20 cellular contexts compared by ENCODE assay signal in the genomic region with DNA sequence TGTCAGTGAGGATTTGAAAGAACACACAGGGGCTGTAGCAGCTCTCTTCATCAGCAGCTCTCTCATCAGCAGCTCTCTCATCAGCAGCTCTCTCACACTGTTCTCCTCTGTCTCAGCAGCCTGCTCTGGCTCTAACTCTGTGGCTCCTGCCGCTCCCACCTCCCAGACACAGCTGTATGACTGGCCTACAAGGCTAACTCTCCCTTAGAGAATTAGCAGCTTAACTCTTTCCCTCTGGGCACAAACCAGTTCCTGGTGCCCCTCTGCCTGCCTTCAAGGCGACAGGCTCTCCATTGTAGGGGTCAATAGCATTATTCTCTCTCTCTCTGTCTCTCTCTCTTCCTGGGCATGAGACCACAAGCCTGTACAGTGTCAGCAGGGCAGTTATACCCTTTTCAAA.
"Had no signal": no experiment of that assay in that cellular context is flagged by ENCODE, and none has a peak within 500 bp of the region (broad histone marks: within the 10 kb centered on the region; RNA-seq: fewer than 3 reads in every experiment).

No MANE protein-coding gene starts in this region.

- H3K27me3 Mint-ChIP-seq: activated naive CD4-positive, alpha-beta T cell treated with anti-CD3 and anti-CD28 coated beads, Interleukin-2, amount 50 U/mL, for 24 hours; naive thymus-derived CD8-positive, alpha-beta T cell had no signal

- H3K4me3 ChIP-seq: body of pancreas, cardiac muscle cell, lower lobe of right lung, neural progenitor cell, transverse colon, uterus had no signal

- H3K4me3 Mint-ChIP-seq: activated naive CD4-positive, alpha-beta T cell treated with anti-CD3 and anti-CD28 coated beads, Interleukin-2, amount 50 U/mL, for 24 hours; naive thymus-derived CD8-positive, alpha-beta T cell; neural progenitor cell; WTC11 had no signal

- H3K27ac ChIP-seq: body of pancreas, cardiac muscle cell, lower lobe of right lung, neural progenitor cell, transverse colon, uterus had no signal

- H3K4me1 Mint-ChIP-seq: activated naive CD4-positive, alpha-beta T cell treated with anti-CD3 and anti-CD28 coated beads, Interleukin-2, amount 50 U/mL, for 24 hours; naive thymus-derived CD8-positive, alpha-beta T cell; neural progenitor cell; WTC11 had no signal

- H3K4me2 ChIP-seq: neural progenitor cell had no signal

- DNase-seq: activated gamma-delta T cell treated with Interleukin-2 at 50 U/mL for 16 hours; activated T-cell treated with anti-CD3 and anti-CD28 coated beads, Interleukin-2, amount 50 U/mL, for 1 hour; anterior cingulate cortex; body of pancreas; effector CD8-positive, alpha-beta T cell; erythroblast; foreskin fibroblast; lower lobe of right lung; naive thymus-derived CD8-positive, alpha-beta T cell; posterior cingulate gyrus; retina; stimulated activated CD4-positive, alpha-beta T cell treated with anti-CD3 and anti-CD28 coated beads, Interleukin-4, amount 100 ng/mL, for 24 hours; T1000; transverse colon; uterus had no signal

- H3K27me3 ChIP-seq: body of pancreas, cardiac muscle cell, neural progenitor cell, transverse colon, uterus had no signal

- H3K9ac ChIP-seq: neural progenitor cell had no signal

- H3K9me3 Mint-ChIP-seq: activated naive CD4-positive, alpha-beta T cell treated with anti-CD3 and anti-CD28 coated beads, Interleukin-2, amount 50 U/mL, for 24 hours; neural progenitor cell; WTC11 had no signal

- H2AFZ ChIP-seq: neural progenitor cell had no signal

- ATAC-seq: body of pancreas; left lobe of liver; lower lobe of right lung; naive thymus-derived CD8-positive, alpha-beta T cell; WTC11 had no signal

- H3K4me1 ChIP-seq: body of pancreas, lower lobe of right lung, neural progenitor cell, transverse colon, uterus had no signal

- H3K36me3 Mint-ChIP-seq: activated naive CD4-positive, alpha-beta T cell treated with anti-CD3 and anti-CD28 coated beads, Interleukin-2, amount 50 U/mL, for 24 hours; naive thymus-derived CD8-positive, alpha-beta T cell; neural progenitor cell; WTC11 had no signal

- H3K36me3 ChIP-seq: cardiac muscle cell, lower lobe of right lung, neural progenitor cell, transverse colon, uterus had no signal

- H3K9me3 ChIP-seq: body of pancreas, lower lobe of right lung, transverse colon, uterus had no signal

- H3K27ac Mint-ChIP-seq: activated naive CD4-positive, alpha-beta T cell treated with anti-CD3 and anti-CD28 coated beads, Interleukin-2, amount 50 U/mL, for 24 hours; neural progenitor cell; WTC11 had no signal
